In the genomic region with DNA sequence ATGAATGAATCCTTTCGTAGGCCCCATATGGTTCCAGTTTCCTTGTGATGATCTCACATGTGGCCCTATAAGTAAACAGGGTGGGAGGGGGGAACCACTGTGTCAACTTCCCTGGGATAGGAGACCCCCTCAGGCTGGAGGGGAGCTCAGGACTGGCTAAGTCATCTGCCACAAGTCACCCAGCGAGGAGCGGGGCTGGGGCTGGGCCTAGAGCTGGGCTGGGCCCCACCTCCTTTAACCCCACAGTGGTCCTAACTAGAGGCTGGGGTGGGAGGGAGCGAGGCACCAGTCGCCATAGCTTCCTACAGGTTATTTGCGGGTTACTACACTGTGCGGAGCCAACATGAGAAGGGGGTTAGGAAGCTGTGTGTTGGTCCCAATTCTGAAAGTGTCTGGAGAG, we compare ENCODE assay signal across 24 cellular contexts. TPM values are rescaled to one million over a fixed set of nuclear protein-coding genes. Genes with fewer than 3 reads are reported as not detected.
DNase-seq lines count a peak whose midpoint lies in the region; ATAC-seq and TF ChIP-seq lines count a peak whose summit lies in the region.
"Had no signal": no experiment of that assay in that cellular context is flagged by ENCODE, and none has a peak within 500 bp of the region (broad histone marks: within the 10 kb centered on the region; RNA-seq: fewer than 3 reads in every experiment).

No MANE protein-coding gene starts in this region.

- H3K36me3 ChIP-seq in heart right ventricle (no peaks in the 10 kb centered on the region), neural progenitor cell (no peaks in the 10 kb centered on the region), vagina (no peaks in the 10 kb centered on the region)
- H3K36me3 ChIP-seq in CD8-positive, alpha-beta T cell (ENCODE audit: insufficient read depth, low read length), result no peaks in the 10 kb centered on the region
- H3K36me3 ChIP-seq: right lobe of liver had no signal

- peaks cover 49% of the 10 kb centered on the region for H3F3A ChIP-seq in neural progenitor cell (ENCODE audit: low read depth)

- H3K9me3 ChIP-seq in right cardiac atrium (ENCODE audit: control insufficient read depth, low read length) (no peaks in the 10 kb centered on the region), heart right ventricle (no peaks in the 10 kb centered on the region), neural progenitor cell (ENCODE audit: low read depth) (no peaks in the 10 kb centered on the region), vagina (no peaks in the 10 kb centered on the region)
- H3K9me3 ChIP-seq in CD8-positive, alpha-beta T cell (ENCODE audit: low read length), result no peaks in the 10 kb centered on the region
- H3K9me3 ChIP-seq: right lobe of liver had no signal

- no peak overlapping the region for H2AFZ ChIP-seq in neural progenitor cell (replicated peaks)

- TF ChIP-seq POLR2A in vagina (IDR thresholded peaks at IDR 0.05), result no peak

- H3K27me3 ChIP-seq in right cardiac atrium (ENCODE audit: control insufficient read depth, insufficient read depth) (no peaks in the 10 kb centered on the region), heart right ventricle (peaks cover 8 to 47% (median 34%) of the 10 kb centered on the region in 7 donors), neural progenitor cell (no peaks in the 10 kb centered on the region), vagina (no peaks in the 10 kb centered on the region)
- peaks cover 9% of the 10 kb centered on the region for H3K27me3 ChIP-seq in CD8-positive, alpha-beta T cell (ENCODE audit: insufficient read depth, low read length)
- H3K27me3 ChIP-seq: right lobe of liver had no signal

- peaks cover 65% of the 10 kb centered on the region for H3K4me1 Mint-ChIP-seq in neural progenitor cell
- H3K4me1 Mint-ChIP-seq in CD8-positive, alpha-beta T cell (ENCODE audit: low read depth), result peaks cover 3% of the 10 kb centered on the region
- H3K4me1 Mint-ChIP-seq: CD4-positive, CD25-positive, alpha-beta regulatory T cell; central memory CD8-positive, alpha-beta T cell had no signal

- H3K4me1 ChIP-seq in right cardiac atrium (ENCODE audit: control insufficient read depth, insufficient read depth, low read length) (peaks cover 2% of the 10 kb centered on the region), heart right ventricle (peaks cover 0 to 44% (median 13%) of the 10 kb centered on the region in 9 donors), neural progenitor cell (peaks cover 56% of the 10 kb centered on the region), vagina (peaks cover 74% of the 10 kb centered on the region)
- H3K4me1 ChIP-seq in CD8-positive, alpha-beta T cell (ENCODE audit: insufficient read depth, low read length), result no peaks in the 10 kb centered on the region

- DNase-seq in right cardiac atrium (peak; percentile 11 to 64 (median 57)), heart right ventricle (no peak), fibroblast of the aortic adventitia (ENCODE audit: low read depth) (no peak), neural progenitor cell (ENCODE audit: low spot score) (no peak), vagina (ENCODE audit: extremely low spot score in 2 of 2) (no peak)
- DNase-seq in CD8-positive, alpha-beta T cell, result no peak
- DNase-seq: activated B cell treated with CpG ODN at 0.5 μM for 24 hours; activated CD8-positive, alpha-beta T cell treated with anti-CD3 and anti-CD28 coated beads for 36 hours; activated naive CD4-positive, alpha-beta T cell; activated T-cell treated with anti-CD3 and anti-CD28 coated beads, Interleukin-2, amount 50 U/mL, for 1 hour; CD4-positive, CD25-positive, alpha-beta regulatory T cell; DMS53; effector memory CD8-positive, alpha-beta T cell; NCI-H187 treated with DMSO at 0.1 percent for 48 hours; NCI-H446; right lobe of liver; RPMI8226; stimulated activated naive B cell treated with anti-CD40 and anti-IgM and Interleukin-4, amounts not matched to agents 10 μg/mL and 1 μg/mL and 100 μg/mL, for 72 hours; T-helper 9 cell had no signal

- no peak overlapping the region for H3K9ac ChIP-seq in neural progenitor cell
- H3K9ac ChIP-seq: KMS-11 had no signal

- POLR2A ChIA-PET in CD8-positive, alpha-beta T cell (lab: Charles Lee), result no interaction called here

- CTCF ChIA-PET in CD8-positive, alpha-beta T cell (lab: Charles Lee), result no interaction called here

- intact Hi-C loops in right cardiac atrium (cut with DNase I), result loop anchor here in 1 of 4 donors (10.0 kb wide), 1 partner anchor 52 kb away; no protein-coding TSS in a partner anchor
- intact Hi-C loops in heart right ventricle (cut with DNase I), result no loop called here
- intact Hi-C loops in vagina (cut with DNase I), result loop anchor here (5.0 kb wide), 1 partner anchor 45 kb away; no protein-coding TSS in a partner anchor
- intact Hi-C loops in CD8-positive, alpha-beta T cell (cut with DNase I, micrococcal nuclease), result no loop called here

- H3K4me3 Mint-ChIP-seq in neural progenitor cell, result no peak overlapping the region
- H3K4me3 Mint-ChIP-seq in CD8-positive, alpha-beta T cell, result no peak overlapping the region
- H3K4me3 Mint-ChIP-seq: activated B cell treated with CpG ODN at 0.5 μM for 24 hours; activated CD8-positive, alpha-beta T cell treated with anti-CD3 and anti-CD28 coated beads for 36 hours; CD4-positive, CD25-positive, alpha-beta regulatory T cell; central memory CD8-positive, alpha-beta T cell; effector memory CD8-positive, alpha-beta T cell; stimulated activated naive B cell treated with anti-CD40 and anti-IgM and Interleukin-4, amounts not matched to agents 10 μg/mL and 1 μg/mL and 100 μg/mL, for 72 hours had no signal

- H3K4me3 ChIP-seq in right cardiac atrium (ENCODE audit: low read length) (no peak overlapping the region), heart right ventricle (no peak overlapping the region), fibroblast of the aortic adventitia (ENCODE audit: low read depth, low read length) (peak overlapping the region; percentile 98), neural progenitor cell (no peak overlapping the region), vagina (peak overlapping the region; percentile 75 to 82)
- no peak overlapping the region for H3K4me3 ChIP-seq in CD8-positive, alpha-beta T cell (ENCODE audit: low read depth, low read length)
- H3K4me3 ChIP-seq: right lobe of liver had no signal

- H3K79me2 ChIP-seq in neural progenitor cell (ENCODE audit: low read depth), result peaks cover 67% of the 10 kb centered on the region

- peaks cover 62% of the 10 kb centered on the region for H4K20me1 ChIP-seq in neural progenitor cell (ENCODE audit: low read depth)

- no peak for ATAC-seq in right cardiac atrium
- no peak for ATAC-seq in heart right ventricle
- no peak for ATAC-seq in HG02840 (IDR thresholded peaks at IDR 0.05; ENCODE audit: low FRiP score, unreplicated experiment)
- no peak for ATAC-seq in CD8-positive, alpha-beta T cell
- ATAC-seq in GM18498 (IDR thresholded peaks at IDR 0.05; ENCODE audit: unreplicated experiment), result no peak
- ATAC-seq: activated CD8-positive, alpha-beta T cell treated with anti-CD3 and anti-CD28 coated beads for 36 hours; effector memory CD8-positive, alpha-beta T cell; right lobe of liver; SK-N-SH treated with all-trans-retinoic acid at 6 μM for 48 hours; stimulated activated naive B cell treated with anti-CD40 and anti-IgM and Interleukin-4, amounts not matched to agents 10 μg/mL and 1 μg/mL and 100 μg/mL, for 72 hours had no signal

- no peaks in the 10 kb centered on the region for H3K36me3 Mint-ChIP-seq in neural progenitor cell
- no peaks in the 10 kb centered on the region for H3K36me3 Mint-ChIP-seq in CD8-positive, alpha-beta T cell
- H3K36me3 Mint-ChIP-seq: CD4-positive, CD25-positive, alpha-beta regulatory T cell; stimulated activated naive B cell treated with anti-CD40 and anti-IgM and Interleukin-4, amounts not matched to agents 10 μg/mL and 1 μg/mL and 100 μg/mL, for 72 hours had no signal

- peak overlapping the region; percentile 80 for H3K4me2 ChIP-seq in neural progenitor cell
- H3K4me2 ChIP-seq: KMS-11 had no signal

- no peak overlapping the region for H3K27ac Mint-ChIP-seq in neural progenitor cell
- no peak overlapping the region for H3K27ac Mint-ChIP-seq in CD8-positive, alpha-beta T cell
- H3K27ac Mint-ChIP-seq: activated B cell treated with CpG ODN at 0.5 μM for 24 hours; activated CD8-positive, alpha-beta T cell treated with anti-CD3 and anti-CD28 coated beads for 36 hours; CD4-positive, CD25-positive, alpha-beta regulatory T cell; effector memory CD8-positive, alpha-beta T cell; stimulated activated naive B cell treated with anti-CD40 and anti-IgM and Interleukin-4, amounts not matched to agents 10 μg/mL and 1 μg/mL and 100 μg/mL, for 72 hours had no signal

- TF ChIP-seq CTCF in heart right ventricle (IDR thresholded peaks at IDR 0.05) (no peak), fibroblast of the aortic adventitia (IDR thresholded peaks at IDR 0.05; ENCODE audit: insufficient read depth, low read length) (no peak), neural progenitor cell (IDR thresholded peaks at IDR 0.05) (no peak), vagina (IDR thresholded peaks at IDR 0.05) (no peak)
- no peak for TF ChIP-seq CTCF in CD8-positive, alpha-beta T cell (IDR thresholded peaks at IDR 0.05)

- H3K27ac ChIP-seq in right cardiac atrium (ENCODE audit: low read length), result no peak overlapping the region
- peak overlapping the region in 1 of 10 donors; percentile 7 for H3K27ac ChIP-seq in heart right ventricle
- H3K27ac ChIP-seq in neural progenitor cell, result no peak overlapping the region
- peak overlapping the region; percentile 92 for H3K27ac ChIP-seq in vagina
- H3K27ac ChIP-seq in CD8-positive, alpha-beta T cell (ENCODE audit: low read depth, low read length), result no peak overlapping the region
- H3K27ac ChIP-seq: KMS-11, right lobe of liver had no signal

- H3K9me3 Mint-ChIP-seq in neural progenitor cell, result no peaks in the 10 kb centered on the region
- H3K9me3 Mint-ChIP-seq in CD8-positive, alpha-beta T cell, result no peaks in the 10 kb centered on the region
- H3K9me3 Mint-ChIP-seq: activated B cell treated with CpG ODN at 0.5 μM for 24 hours; activated CD8-positive, alpha-beta T cell treated with anti-CD3 and anti-CD28 coated beads for 36 hours; central memory CD8-positive, alpha-beta T cell; effector memory CD8-positive, alpha-beta T cell; stimulated activated naive B cell treated with anti-CD40 and anti-IgM and Interleukin-4, amounts not matched to agents 10 μg/mL and 1 μg/mL and 100 μg/mL, for 72 hours had no signal

- 73% methylated on average over 7 of the region's 7 CpGs for WGBS in right cardiac atrium
- WGBS in heart right ventricle, 2 donors, result 80 to 88% methylated on average over 7 of the region's 7 CpGs

- peaks cover 38% of the 10 kb centered on the region for H3K27me3 Mint-ChIP-seq in neural progenitor cell (ENCODE audit: insufficient read depth, low read depth)
- peaks cover 29% of the 10 kb centered on the region for H3K27me3 Mint-ChIP-seq in CD8-positive, alpha-beta T cell (ENCODE audit: low read depth)

RNA-seq across cellular contexts. Expression of a gene that starts 4.3 kb away (rescaled TPM):
- 100 to 1,000 TPM; 286 to 456 (median 397) TPM for total RNA-seq in right cardiac atrium
- 228 TPM for polyA plus RNA-seq in right cardiac atrium
- 100 to 1,000 TPM in 1 of 10 donors, 10 to 100 TPM in 9; 31.3 to 126 (median 51.0) TPM for total RNA-seq in heart right ventricle
- 10 to 100 TPM; 36.4 to 77.0 TPM for polyA plus RNA-seq in heart right ventricle
- total RNA-seq in fibroblast of the aortic adventitia (ENCODE audit: low replicate concordance), result 335 and 561 TPM in 2 replicates
- total RNA-seq in neural progenitor cell (ENCODE audit: low replicate concordance), result 84.3 and 163 TPM in 2 replicates
- 1,019 TPM for total RNA-seq in vagina
- total RNA-seq in CD8-positive, alpha-beta T cell, result not detected
- total RNA-seq: activated B cell treated with CpG ODN at 0.5 μM for 24 hours had no signal
- polyA plus RNA-seq: CD4-positive, CD25-positive, alpha-beta regulatory T cell had no signal

Comparison
In these comparisons a context has a peak if more than half of its experiments do, and no peak if none do; other contexts are left out.
1. DNase-seq: peak in right cardiac atrium (3 of 3); none in heart right ventricle (0 of 2), fibroblast of the aortic adventitia (single experiment), neural progenitor cell (single experiment), vagina (0 of 2) and CD8-positive, alpha-beta T cell (0 of 7).
2. H3K4me3 ChIP-seq: peak in fibroblast of the aortic adventitia (single experiment) and vagina (2 of 2); none in right cardiac atrium (single experiment), heart right ventricle (0 of 10), neural progenitor cell (single experiment) and CD8-positive, alpha-beta T cell (single experiment).
3. RNA of a gene that starts 4.3 kb away (total RNA-seq): 1,019 TPM in vagina (single experiment), 335 to 561 TPM in fibroblast of the aortic adventitia, 286 to 456 TPM in right cardiac atrium, 84.3 to 163 TPM in neural progenitor cell and 31.3 to 126 TPM in heart right ventricle; not detected in CD8-positive, alpha-beta T cell; every median in the first group is over 10 times any median in the second.